In the genomic region with DNA sequence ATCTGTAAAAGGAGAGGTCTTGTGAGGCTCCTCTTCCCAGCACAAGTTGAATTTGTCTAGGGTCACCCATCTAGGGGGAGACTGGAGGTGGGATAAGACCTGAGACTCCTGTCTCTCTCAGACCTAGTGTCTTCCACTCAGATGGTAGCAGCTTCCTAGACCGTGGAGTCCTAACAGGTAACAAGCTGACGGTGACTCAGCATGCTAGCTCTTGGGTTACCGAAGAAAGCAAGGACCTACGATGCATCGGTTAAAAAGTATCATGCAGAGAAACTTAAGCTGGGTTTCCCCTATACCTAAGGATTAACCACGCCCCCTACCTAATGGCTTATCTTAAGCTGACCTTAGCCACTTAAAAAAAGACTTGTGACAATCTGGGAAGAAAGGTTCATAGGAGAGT, we compare ENCODE assay signal across 31 cellular contexts. TPM values are rescaled to one million over a fixed set of nuclear protein-coding genes. Genes with fewer than 3 reads are reported as not detected.
"Had no signal": no experiment of that assay in that cellular context is flagged by ENCODE, and none has a peak within 500 bp of the region (broad histone marks: within the 10 kb centered on the region; RNA-seq: fewer than 3 reads in every experiment).

No MANE protein-coding gene starts in this region.

- H3K4me3 ChIP-seq: adrenal gland, body of pancreas, breast epithelium, MG63, PC-9 had no signal

- DNase-seq: activated B cell treated with CpG ODN at 0.5 μM for 24 hours; activated CD4-positive, alpha-beta memory T cell treated with anti-CD3 and anti-CD28 coated beads for 36 hours; activated CD4-positive, alpha-beta T cell treated with anti-CD3 and anti-CD28 coated beads for 4 hours; activated CD4-positive, alpha-beta T cell treated with anti-CD3 and anti-CD28 coated beads, Interleukin-2, amount 50 U/mL, for 1 hour; activated CD4-positive, CD25-positive, alpha-beta regulatory T cell treated with anti-CD3 and anti-CD28 coated beads, Interleukin-2, amount 50 U/mL, for 72 hours; activated CD8-positive, alpha-beta memory T cell treated with anti-CD3 and anti-CD28 coated beads, Interleukin-2, amount 50 U/mL, for 4 hours; activated gamma-delta T cell treated with Interleukin-2 at 50 U/mL for 16 hours; activated naive CD4-positive, alpha-beta T cell treated with anti-CD3 and anti-CD28 coated beads for 36 hours; activated T-cell treated with anti-CD3 and anti-CD28 coated beads for 4 hours; activated T-cell treated with anti-CD3 and anti-CD28 coated beads, Interleukin-2, amount 50 U/mL, for 4 hours; adrenal gland; body of pancreas; cerebellar nuclear complex; Kasumi-1; KG1; MG63; NCI-H1048; NCI-H1105 treated with DMSO at 0.1 percent for 48 hours; NCI-H1436; NCI-H1694; NCI-H1930; NCI-H2081 treated with DMSO at 0.1 percent for 48 hours; NCI-H446; NCI-H510A treated with DMSO at 0.1 percent for 48 hours; NCI-H69; NK-92 treated with Interleukin-12 subunit alpha and Interleukin-12 subunit beta, amount 100 ng/mL, for 24 hours; PC-9; Right ventricle myocardium superior had no signal

- H2AFZ ChIP-seq: PC-9 had no signal

- H3K27me3 ChIP-seq: body of pancreas had no signal

- H3K4me2 ChIP-seq: PC-9 had no signal

- H3K27ac ChIP-seq: adrenal gland, body of pancreas, breast epithelium, PC-9 had no signal

- ATAC-seq: activated naive CD4-positive, alpha-beta T cell treated with anti-CD3 and anti-CD28 coated beads, Interleukin-2, amount 50 U/mL, for 72 hours; activated T-cell treated with anti-CD3 and anti-CD28 coated beads, Interleukin-2, amount 50 U/mL, for 4 hours; body of pancreas had no signal

- H3K36me3 ChIP-seq: adrenal gland, breast epithelium, MG63 had no signal

- H3K9me3 ChIP-seq: adrenal gland, body of pancreas, breast epithelium, MG63 had no signal

- H3K4me1 ChIP-seq: adrenal gland, body of pancreas, breast epithelium had no signal

RNA-seq across cellular contexts. Expression of gene LRRN1, which starts 7.6 kb away (rescaled TPM):
- total RNA-seq: activated T-helper 1 cell treated with anti-CD3 and anti-CD28 coated beads, Interleukin-12 subunit alpha, Interleukin-12 subunit beta, Interleukin-2, Interleukin-4 antibody, amounts not matched to agents 30 ng/mL and 10 ng/mL and 1 ng/mL, durations not matched to agents 14 hours and 24 hours and 36 hours had no signal
